Comparison of ENCODE assay signal across 9 cellular contexts in genomic region chr2:127376265-127376664, GRCh38. TPM values are rescaled to one million over a fixed set of nuclear protein-coding genes. Genes with fewer than 3 reads are reported as not detected.
"Had no signal": no experiment of that assay in that cellular context is flagged by ENCODE, and none has a peak within 500 bp of the region (broad histone marks: within the 10 kb centered on the region; RNA-seq: fewer than 3 reads in every experiment).

No MANE protein-coding gene starts in this region.

- H3K27ac ChIP-seq: GM23248, KMS-11 had no signal

- DNase-seq: GM23248, H9, HCEC 1CT, IMR-90, KBM-7 had no signal

- H3K4me2 ChIP-seq: KMS-11 had no signal

- H2AFZ ChIP-seq: GM23248 had no signal

- H3K4me3 ChIP-seq: GM23248 had no signal

- H3K9ac ChIP-seq: GM23248, KMS-11 had no signal

- FAIRE-seq: H1, H54, HTR-8/SVneo had no signal

RNA-seq across cellular contexts. Expression of gene PROC, which starts 42.0 kb away (rescaled TPM):
- total RNA-seq: GM23248, IMR-90 had no signal
- polyA plus RNA-seq: GM23248 had no signal
